8 cellular contexts compared by ENCODE assay signal in genomic region chr10:87504307-87504666, GRCh38. TPM values are rescaled to one million over a fixed set of nuclear protein-coding genes. Genes with fewer than 3 reads are reported as not detected.
DNase-seq lines count a peak whose midpoint lies in the region; ATAC-seq and TF ChIP-seq lines count a peak whose summit lies in the region.

No MANE protein-coding gene starts in this region.

- H3K9me3 ChIP-seq in breast epithelium (no peaks in the 10 kb centered on the region), mesodermal cell (ENCODE audit: control insufficient read depth, low read length) (no peaks in the 10 kb centered on the region), aorta (ENCODE audit: control insufficient read depth, low read length) (no peaks in the 10 kb centered on the region)

- H3K4me3 ChIP-seq in breast epithelium (peak overlapping the region; percentile 81 to 96 (median 92)), mesodermal cell (ENCODE audit: extremely low read depth, insufficient read depth, low read length, poor library complexity, severe bottlenecking) (peak overlapping the region; percentile 92), aorta (ENCODE audit: low read length in 2 of 2) (peak overlapping the region; percentile 55 to 87)

- WGBS in mesodermal cell (ENCODE audit: insufficient coverage in 2 of 2), 2 experiments: 23 to 24% methylated on average over 7 to 11 of the region's 13 CpGs
- 4% methylated on average over 13 of the region's 13 CpGs for WGBS in aorta, 2 donors

- H3K4me1 ChIP-seq in breast epithelium: peaks cover 0 to 16% of the 10 kb centered on the region in 2 donors
- peaks cover 3% of the 10 kb centered on the region for H3K4me1 ChIP-seq in mesodermal cell (ENCODE audit: control insufficient read depth, insufficient read depth, low read length, poor library complexity, severe bottlenecking)
- peaks cover 0 to 1% of the 10 kb centered on the region in 2 donors for H3K4me1 ChIP-seq in aorta (ENCODE audit: control insufficient read depth in 1 of 2, insufficient read depth in 2 of 2, low read length in 2 of 2)

- H3K36me3 ChIP-seq in breast epithelium: no peaks in the 10 kb centered on the region
- H3K36me3 ChIP-seq in mesodermal cell (ENCODE audit: control insufficient read depth, insufficient read depth, low read length): peaks cover 3% of the 10 kb centered on the region
- no peaks in the 10 kb centered on the region for H3K36me3 ChIP-seq in aorta (ENCODE audit: control insufficient read depth in 1 of 2, insufficient read depth in 2 of 2, low read length in 1 of 2)

- H3K9me3 Mint-ChIP-seq in stimulated activated naive CD8-positive, alpha-beta T cell treated with anti-CD3 and anti-CD28 coated beads, Interleukin-15, Interleukin-2, amounts not matched to agents 100 ng/mL and 50 ng/mL, for 24 hours: no peaks in the 10 kb centered on the region

- no peak for DNase-seq in stimulated activated naive CD8-positive, alpha-beta T cell treated with anti-CD3 and anti-CD28 coated beads, Interleukin-15, Interleukin-2, amounts not matched to agents 100 U/mL and 50 U/mL, for 24 hours
- DNase-seq in breast epithelium (ENCODE audit: low spot score in 2 of 2): no peak
- DNase-seq in aorta: no peak
- no peak for DNase-seq in middle frontal gyrus (ENCODE audit: extremely low spot score, low spot score)
- no peak for DNase-seq in AML-193 (lab: John Stamatoyannopoulos, UW)

- intact Hi-C loops in breast epithelium (cut with DNase I; ENCODE audit: low total_unique reads) (no loop called here), aorta (cut with DNase I) (no loop called here)

- TF ChIP-seq CTCF in breast epithelium (IDR thresholded peaks at IDR 0.05): no peak

- TF ChIP-seq POLR2A in breast epithelium (IDR thresholded peaks at IDR 0.05): no peak

- H3K27me3 Mint-ChIP-seq in stimulated activated naive CD8-positive, alpha-beta T cell treated with anti-CD3 and anti-CD28 coated beads, Interleukin-15, Interleukin-2, amounts not matched to agents 100 ng/mL and 50 ng/mL, for 24 hours: peaks cover 5% of the 10 kb centered on the region

- H3K4me3 Mint-ChIP-seq in stimulated activated naive CD8-positive, alpha-beta T cell treated with anti-CD3 and anti-CD28 coated beads, Interleukin-15, Interleukin-2, amounts not matched to agents 100 ng/mL and 50 ng/mL, for 24 hours: peak overlapping the region; percentile 89

- H3K27me3 ChIP-seq in breast epithelium: no peaks in the 10 kb centered on the region
- H3K27me3 ChIP-seq in aorta (ENCODE audit: control insufficient read depth in 1 of 2, insufficient read depth in 2 of 2, low read length in 1 of 2): no peaks in the 10 kb centered on the region

- H3K27ac Mint-ChIP-seq in stimulated activated naive CD8-positive, alpha-beta T cell treated with anti-CD3 and anti-CD28 coated beads, Interleukin-15, Interleukin-2, amounts not matched to agents 100 ng/mL and 50 ng/mL, for 24 hours: peak overlapping the region; percentile 81

- peak overlapping the region; percentile 81 to 92 for H3K27ac ChIP-seq in breast epithelium
- H3K27ac ChIP-seq in mesodermal cell (ENCODE audit: low read depth, low read length, severe bottlenecking): peak overlapping the region; percentile 75
- peak overlapping the region; percentile 24 to 57 for H3K27ac ChIP-seq in aorta (ENCODE audit: low read depth in 1 of 2, low read length in 2 of 2)

- H3K4me1 Mint-ChIP-seq in stimulated activated naive CD8-positive, alpha-beta T cell treated with anti-CD3 and anti-CD28 coated beads, Interleukin-15, Interleukin-2, amounts not matched to agents 100 ng/mL and 50 ng/mL, for 24 hours (ENCODE audit: low read depth): peaks cover 41% of the 10 kb centered on the region

- no peak for ATAC-seq in stimulated activated naive CD8-positive, alpha-beta T cell treated with anti-CD3 and anti-CD28 coated beads, Interleukin-15, Interleukin-2, amounts not matched to agents 100 U/mL and 50 U/mL, for 24 hours
- ATAC-seq in aorta (ENCODE audit: low FRiP score): peak; percentile 68
- no peak for ATAC-seq in GM19023 (IDR thresholded peaks at IDR 0.05; ENCODE audit: unreplicated experiment)

- peaks cover 11% of the 10 kb centered on the region for H3K36me3 Mint-ChIP-seq in stimulated activated naive CD8-positive, alpha-beta T cell treated with anti-CD3 and anti-CD28 coated beads, Interleukin-15, Interleukin-2, amounts not matched to agents 100 ng/mL and 50 ng/mL, for 24 hours (ENCODE audit: low read depth)

RNA-seq across cellular contexts. Expression of gene MINPP1, which starts 0.4 kb away (rescaled TPM):
- total RNA-seq in breast epithelium: 10 to 100 TPM; 13.0 to 22.0 (median 18.7) TPM
- polyA plus RNA-seq in mesodermal cell (2013, experiment 1 of 2): 29.1 TPM
- 29.9 TPM for polyA plus RNA-seq in mesodermal cell (2013, experiment 2 of 2)
- 10 to 100 TPM; 10.2 to 10.3 TPM for total RNA-seq in aorta
- 1 to 10 TPM; 4.0 to 7.0 TPM for polyA plus RNA-seq in aorta
